ENCODE assay signal across 1 cellular context in genomic region chr14:21103710-21104447, GRCh38.
TF ChIP-seq lines count a peak whose summit lies in the region.

No MANE protein-coding gene starts in this region.

TF ChIP-seq in HepG2, 621 proteins besides CTCF, POLR2A, EP300 and RAD21 (continued from another document and continues in another):
- TF ChIP-seq AHDC1 (CRISPR knock-in tag; IDR thresholded peaks at IDR 0.05; ENCODE audit: borderline replicate concordance) (peak; percentile 84), MAZ (IDR thresholded peaks at IDR 0.05; ENCODE audit: borderline replicate concordance, low read depth, low read length) (peak; percentile 74), MAZ (CRISPR knock-in tag; IDR thresholded peaks at IDR 0.05; ENCODE audit: low read depth) (peak; percentile 99), ZNF362 (CRISPR knock-in tag; IDR thresholded peaks at IDR 0.05; ENCODE audit: borderline replicate concordance) (peak; percentile 84), ZNF367 (CRISPR knock-in tag; IDR thresholded peaks at IDR 0.05; ENCODE audit: borderline replicate concordance) (no peak; the same call in 1 of the 2 replicates), NBN (conservative IDR thresholded peaks at IDR 0.05) (no peak), ZBED4 (CRISPR knock-in tag; IDR thresholded peaks at IDR 0.05; ENCODE audit: borderline replicate concordance) (peak; percentile 97), CCAR2 (optimal IDR thresholded peaks at IDR 0.05; ENCODE audit: low read depth, low read length) (peak; percentile 93), SMC3 (IDR thresholded peaks at IDR 0.05; ENCODE audit: low read length) (no peak), ZUFSP (CRISPR knock-in tag; IDR thresholded peaks at IDR 0.05; ENCODE audit: borderline replicate concordance) (no peak), MTF2 (CRISPR knock-in tag; IDR thresholded peaks at IDR 0.05; ENCODE audit: borderline replicate concordance) (peak; percentile 96), GMEB2 (CRISPR knock-in tag; IDR thresholded peaks at IDR 0.05; ENCODE audit: low read depth) (peak; percentile 46), KIAA2018 (CRISPR knock-in tag; IDR thresholded peaks at IDR 0.05; ENCODE audit: borderline replicate concordance) (peak; percentile 95; the same call in 1 of the 2 replicates), JUN (CRISPR knock-in tag; IDR thresholded peaks at IDR 0.05) (peak; percentile 98), HOXA5 (CRISPR knock-in tag; IDR thresholded peaks at IDR 0.05) (peak; percentile 90; the same call in 1 of the 2 replicates), ZNF639 (CRISPR knock-in tag; conservative IDR thresholded peaks at IDR 0.05) (peak; percentile 97), PITX1 (CRISPR knock-in tag; IDR thresholded peaks at IDR 0.05) (peak; percentile 84), ZBTB7B (CRISPR knock-in tag; IDR thresholded peaks at IDR 0.05) (peak; percentile 90; the same call in 1 of the 2 replicates), ZNF703 (CRISPR knock-in tag; IDR thresholded peaks at IDR 0.05; ENCODE audit: borderline replicate concordance) (peak; percentile 96), RORA (CRISPR knock-in tag; IDR thresholded peaks at IDR 0.05) (no peak), U2AF2 (IDR thresholded peaks at IDR 0.05; ENCODE audit: low read depth, low read length) (no peak), XRCC5 (optimal IDR thresholded peaks at IDR 0.05; ENCODE audit: low read length) (peak; percentile 99), ZFP36L1 (CRISPR knock-in tag; IDR thresholded peaks at IDR 0.05) (peak; percentile 98), ZNF33A (CRISPR knock-in tag; IDR thresholded peaks at IDR 0.05; ENCODE audit: borderline replicate concordance) (peak; percentile 92; the same call in 1 of the 2 replicates), ZNF18 (CRISPR knock-in tag; IDR thresholded peaks at IDR 0.05; ENCODE audit: insufficient replicate concordance) (peak; percentile 96), ELF3 (CRISPR knock-in tag; IDR thresholded peaks at IDR 0.05) (peak; percentile 79), SALL1 (CRISPR knock-in tag; IDR thresholded peaks at IDR 0.05) (peak; percentile 95), TSC22D2 (CRISPR knock-in tag; IDR thresholded peaks at IDR 0.05; ENCODE audit: borderline replicate concordance) (peak; percentile 71)
